In the genomic region with DNA sequence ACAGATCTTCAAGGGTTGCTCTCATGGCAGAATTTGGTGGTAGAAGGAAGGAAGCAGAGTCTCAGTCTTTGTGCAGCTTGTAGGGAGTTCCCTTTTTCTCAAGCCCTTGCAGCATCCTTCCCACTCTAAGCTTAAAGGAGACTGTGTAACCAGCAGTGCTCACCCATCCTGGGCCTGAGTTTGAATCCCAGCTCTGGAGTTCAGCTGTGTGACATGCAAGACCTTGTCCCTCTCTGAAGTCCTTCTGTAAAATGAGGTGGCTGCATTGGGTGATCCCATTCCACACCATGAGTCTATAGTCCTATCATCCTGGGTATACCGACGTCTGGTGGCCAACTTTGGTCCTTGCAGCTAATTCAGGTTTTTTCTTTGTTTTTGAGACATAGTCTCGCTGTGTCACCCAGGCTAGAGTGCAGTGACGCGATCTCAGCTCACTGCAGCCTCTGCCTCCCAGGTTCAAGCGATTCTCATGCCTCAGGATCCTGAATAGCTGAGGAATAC, we compare ENCODE assay signal across 10 cellular contexts. TPM values are rescaled to one million over a fixed set of nuclear protein-coding genes. Genes with fewer than 3 reads are reported as not detected.
DNase-seq lines count a peak whose midpoint lies in the region; ATAC-seq and TF ChIP-seq lines count a peak whose summit lies in the region.
"Had no signal": no experiment of that assay in that cellular context is flagged by ENCODE, and none has a peak within 500 bp of the region (broad histone marks: within the 10 kb centered on the region; RNA-seq: fewer than 3 reads in every experiment).

No MANE protein-coding gene starts in this region.

- peaks cover 0 to 3% (median 0%) of the 10 kb centered on the region in 3 donors for H3K27me3 ChIP-seq in sigmoid colon

- no peaks in the 10 kb centered on the region for H3K4me1 ChIP-seq in sigmoid colon

- ATAC-seq in GM21447 (IDR thresholded peaks at IDR 0.05; ENCODE audit: unreplicated experiment), result no peak

- 18 to 44% methylated on average over 6 of the region's 6 CpGs for WGBS in sigmoid colon, 2 donors

- H3K36me3 Mint-ChIP-seq in activated T-helper 1 cell treated with anti-CD3 and anti-CD28 coated beads, Interleukin-12 subunit alpha, Interleukin-12 subunit beta, Interleukin-2, Interleukin-4 antibody, amounts not matched to agents 30 ng/mL and 10 ng/mL and 1 ng/mL, durations not matched to agents 14 hours and 24 hours and 36 hours (ENCODE audit: low read depth), result peaks cover 4% of the 10 kb centered on the region

- no peaks in the 10 kb centered on the region for H3K36me3 ChIP-seq in sigmoid colon

- no peak overlapping the region for H3K4me3 Mint-ChIP-seq in activated T-helper 1 cell treated with anti-CD3 and anti-CD28 coated beads, Interleukin-12 subunit alpha, Interleukin-12 subunit beta, Interleukin-2, Interleukin-4 antibody, amounts not matched to agents 30 ng/mL and 10 ng/mL and 1 ng/mL, durations not matched to agents 14 hours and 24 hours and 36 hours

- no peak for TF ChIP-seq POLR2A in sigmoid colon (IDR thresholded peaks at IDR 0.05)

- H3K27me3 Mint-ChIP-seq in activated T-helper 1 cell treated with anti-CD3 and anti-CD28 coated beads, Interleukin-12 subunit alpha, Interleukin-12 subunit beta, Interleukin-2, Interleukin-4 antibody, amounts not matched to agents 30 ng/mL and 10 ng/mL and 1 ng/mL, durations not matched to agents 14 hours and 24 hours and 36 hours (ENCODE audit: insufficient read depth), result peaks cover 1% of the 10 kb centered on the region

- no peak overlapping the region for H3K27ac ChIP-seq in sigmoid colon

- peak; percentile 77 for DNase-seq in GF-D8 (lab: John Stamatoyannopoulos, UW)
- peak; percentile 12 for DNase-seq in activated T-helper 1 cell treated with anti-CD3 and anti-CD28 coated beads, Interleukin-12 subunit alpha, Interleukin-12 subunit beta, Interleukin-2, Interleukin-4 antibody, amounts not matched to agents 30 ng/mL and 10 ng/mL and 1 ng/mL, durations not matched to agents 14 hours and 24 hours and 36 hours (ENCODE audit: low spot score)
- DNase-seq in iris pigment epithelial cell (ENCODE audit: low read depth), result peak; percentile 15
- DNase-seq in NCI-H187 treated with DMSO at 0.1 percent for 48 hours (lab: John Stamatoyannopoulos, UW), result no peak
- DNase-seq in sigmoid colon, result no peak
- DNase-seq in A172 (ENCODE audit: low spot score), result no peak

- no peak overlapping the region for H3K4me3 ChIP-seq in sigmoid colon

- H3K27ac Mint-ChIP-seq in activated T-helper 1 cell treated with anti-CD3 and anti-CD28 coated beads, Interleukin-12 subunit alpha, Interleukin-12 subunit beta, Interleukin-2, Interleukin-4 antibody, amounts not matched to agents 30 ng/mL and 10 ng/mL and 1 ng/mL, durations not matched to agents 14 hours and 24 hours and 36 hours, result no peak overlapping the region

- peak; percentile 25; the same call in 1 of the 2 replicates for TF ChIP-seq CTCF in LNCAP (IDR thresholded peaks at IDR 0.05)
- TF ChIP-seq CTCF in sigmoid colon (IDR thresholded peaks at IDR 0.05), result peak in 2 of 4 experiments; percentile 18 to 20

- peaks cover 8% of the 10 kb centered on the region for H3K9me3 Mint-ChIP-seq in activated T-helper 1 cell treated with anti-CD3 and anti-CD28 coated beads, Interleukin-12 subunit alpha, Interleukin-12 subunit beta, Interleukin-2, Interleukin-4 antibody, amounts not matched to agents 30 ng/mL and 10 ng/mL and 1 ng/mL, durations not matched to agents 14 hours and 24 hours and 36 hours

- TF ChIP-seq EP300 in sigmoid colon (IDR thresholded peaks at IDR 0.05), result no peak

- intact Hi-C loops in activated T-helper 1 cell treated with anti-CD3 and anti-CD28 coated beads, Interleukin-12 subunit alpha, Interleukin-12 subunit beta, Interleukin-2, Interleukin-4 antibody, amounts not matched to agents 30 ng/mL and 10 ng/mL and 1 ng/mL, durations not matched to agents 14 hours and 24 hours and 36 hours (cut with micrococcal nuclease), result loop anchor here (1.0 to 5.0 kb wide), 3 partner anchors 9 to 68 kb away; partner anchors contain the start of genes CLDND2 and ETFB
- intact Hi-C loops in sigmoid colon (cut with DNase I), result no loop called here

- no peaks in the 10 kb centered on the region for H3K9me3 ChIP-seq in sigmoid colon

- peaks cover 7% of the 10 kb centered on the region for H3K4me1 Mint-ChIP-seq in activated T-helper 1 cell treated with anti-CD3 and anti-CD28 coated beads, Interleukin-12 subunit alpha, Interleukin-12 subunit beta, Interleukin-2, Interleukin-4 antibody, amounts not matched to agents 30 ng/mL and 10 ng/mL and 1 ng/mL, durations not matched to agents 14 hours and 24 hours and 36 hours (ENCODE audit: low read depth)

RNA-seq across cellular contexts. Expression of gene SIGLEC10, which starts 9.8 kb away (rescaled TPM):
- total RNA-seq in activated T-helper 1 cell treated with anti-CD3 and anti-CD28 coated beads, Interleukin-12 subunit alpha, Interleukin-12 subunit beta, Interleukin-2, Interleukin-4 antibody, amounts not matched to agents 30 ng/mL and 10 ng/mL and 1 ng/mL, durations not matched to agents 14 hours and 24 hours and 36 hours, result 2.5 and 3.7 TPM in 2 replicates
- 10 to 100 TPM in 1 of 4 donors, 1 to 10 TPM in 2, under 1 TPM in 1; 0.83 to 13.8 (median 2.5) TPM for total RNA-seq in sigmoid colon
- polyA plus RNA-seq in sigmoid colon, result 10 to 100 TPM in 2 of 3 donors, 1 to 10 TPM in 1; 1.8 to 14.4 (median 11.8) TPM
- total RNA-seq in A172 (2014; rRNA removed; shearing (Covaris generic)), result not detected in 2 replicates
- total RNA-seq: pulmonary artery endothelial cell had no signal

RNA-seq across cellular contexts. Expression of gene C19orf84, which starts 17.3 kb away (rescaled TPM):
- total RNA-seq in activated T-helper 1 cell treated with anti-CD3 and anti-CD28 coated beads, Interleukin-12 subunit alpha, Interleukin-12 subunit beta, Interleukin-2, Interleukin-4 antibody, amounts not matched to agents 30 ng/mL and 10 ng/mL and 1 ng/mL, durations not matched to agents 14 hours and 24 hours and 36 hours, result 0.15 and 0.18 TPM in 2 replicates
- not detected for total RNA-seq in sigmoid colon
- under 1 TPM in 1 of 3 donors, not detected in 2; 0.10 TPM for polyA plus RNA-seq in sigmoid colon
- not detected in 2 replicates for total RNA-seq in A172 (2014; rRNA removed; shearing (Covaris generic))
- total RNA-seq: pulmonary artery endothelial cell had no signal

RNA-seq across cellular contexts. Expression of gene LIM2, which starts 19.9 kb away (rescaled TPM):
- not detected in 2 replicates for total RNA-seq in activated T-helper 1 cell treated with anti-CD3 and anti-CD28 coated beads, Interleukin-12 subunit alpha, Interleukin-12 subunit beta, Interleukin-2, Interleukin-4 antibody, amounts not matched to agents 30 ng/mL and 10 ng/mL and 1 ng/mL, durations not matched to agents 14 hours and 24 hours and 36 hours
- total RNA-seq in sigmoid colon, result not detected
- not detected for polyA plus RNA-seq in sigmoid colon
- not detected in 2 replicates for total RNA-seq in A172 (2014; rRNA removed; shearing (Covaris generic))
- total RNA-seq: pulmonary artery endothelial cell; T-helper 1 cell treated with Interleukin-12 subunit alpha and Interleukin-12 subunit beta and Interleukin-4 antibody, amounts not matched to agents 30 ng/mL and 1 ng/mL, for 36 hours had no signal

RNA-seq across cellular contexts. Expression of gene NKG7, which starts 35.2 kb away (rescaled TPM):
- total RNA-seq in activated T-helper 1 cell treated with anti-CD3 and anti-CD28 coated beads, Interleukin-12 subunit alpha, Interleukin-12 subunit beta, Interleukin-2, Interleukin-4 antibody, amounts not matched to agents 30 ng/mL and 10 ng/mL and 1 ng/mL, durations not matched to agents 14 hours and 24 hours and 36 hours, result 376 and 393 TPM in 2 replicates
- total RNA-seq in sigmoid colon, result 1 to 10 TPM in 2 of 4 donors, not detected in 2; 1.2 to 3.0 TPM
- 10 to 100 TPM in 1 of 3 donors, 1 to 10 TPM in 1, not detected in 1; 3.2 to 14.5 TPM for polyA plus RNA-seq in sigmoid colon
- total RNA-seq in A172 (2014; rRNA removed; shearing (Covaris generic)), result not detected in 2 replicates
- total RNA-seq: pulmonary artery endothelial cell had no signal

RNA-seq across cellular contexts. Expression of gene CLDND2, which starts 38.9 kb away (rescaled TPM):
- total RNA-seq in activated T-helper 1 cell treated with anti-CD3 and anti-CD28 coated beads, Interleukin-12 subunit alpha, Interleukin-12 subunit beta, Interleukin-2, Interleukin-4 antibody, amounts not matched to agents 30 ng/mL and 10 ng/mL and 1 ng/mL, durations not matched to agents 14 hours and 24 hours and 36 hours, result 16.2 and 23.2 TPM in 2 replicates
- not detected for total RNA-seq in sigmoid colon
- polyA plus RNA-seq in sigmoid colon, result 1 to 10 TPM in 1 of 3 donors, under 1 TPM in 1, not detected in 1; 0.35 to 3.6 TPM
- total RNA-seq in A172 (2014; rRNA removed; shearing (Covaris generic)), result not detected in 2 replicates
- total RNA-seq: pulmonary artery endothelial cell had no signal

Comparison
In these comparisons a context has a peak if more than half of its experiments do, and no peak if none do; other contexts are left out.
1. DNase-seq: peak in GF-D8 (single experiment), activated T-helper 1 cell treated with anti-CD3 and anti-CD28 coated beads, Interleukin-12 subunit alpha, Interleukin-12 subunit beta, Interleukin-2, Interleukin-4 antibody, amounts not matched to agents 30 ng/mL and 10 ng/mL and 1 ng/mL, durations not matched to agents 14 hours and 24 hours and 36 hours (single experiment) and iris pigment epithelial cell (single experiment); none in NCI-H187 treated with DMSO at 0.1 percent for 48 hours (single experiment), sigmoid colon (single experiment) and A172 (single experiment).